ENCODE assay signal across 2 cellular contexts in genomic region chr22:20956258-20957117, GRCh38.
TF ChIP-seq lines count a peak whose summit lies in the region.

No MANE protein-coding gene starts in this region.

TF ChIP-seq in HCT116, 20 proteins besides CTCF, POLR2A, EP300 and RAD21:
- TF ChIP-seq ELF1 (IDR thresholded peaks at IDR 0.05; ENCODE audit: borderline replicate concordance, low read depth) (no peak), YY1 (IDR thresholded peaks at IDR 0.05; ENCODE audit: extremely low read depth, insufficient replicate concordance, low read depth, low read length) (peak; percentile 57), EGR1 (IDR thresholded peaks at IDR 0.05; ENCODE audit: low read depth) (no peak), MAX (IDR thresholded peaks at IDR 0.05) (peak; percentile 64), ZBTB33 (IDR thresholded peaks at IDR 0.05; ENCODE audit: extremely low read depth, insufficient replicate concordance, low read length) (no peak), EZH2phosphoT487 (IDR thresholded peaks at IDR 0.05; ENCODE audit: borderline replicate concordance) (no peak), EZH2 (IDR thresholded peaks at IDR 0.05) (no peak), TCF7L2 (IDR thresholded peaks at IDR 0.05; ENCODE audit: borderline replicate concordance, extremely low read depth, insufficient read depth, insufficient read length) (no peak), CEBPB (IDR thresholded peaks at IDR 0.05; ENCODE audit: low read depth) (no peak), SIN3A (IDR thresholded peaks at IDR 0.05; ENCODE audit: low read depth) (no peak), SP1 (IDR thresholded peaks at IDR 0.05; ENCODE audit: low read depth) (no peak), CBX3 (IDR thresholded peaks at IDR 0.05; ENCODE audit: low read depth) (0 out of 2 replicates have a peak, but pooled peaks have one; percentile 21), JUND (IDR thresholded peaks at IDR 0.05) (peak; percentile 49), SRF (IDR thresholded peaks at IDR 0.05; ENCODE audit: low read depth) (no peak), ZFX (IDR thresholded peaks at IDR 0.05) (no peak), POLR2AphosphoS5 (IDR thresholded peaks at IDR 0.05; ENCODE audit: low read depth, low read length) (peak; percentile 63), ATF3 (IDR thresholded peaks at IDR 0.05) (no peak), FOSL1 (IDR thresholded peaks at IDR 0.05; ENCODE audit: low read depth) (no peak)
- TF ChIP-seq, protein P1, sequence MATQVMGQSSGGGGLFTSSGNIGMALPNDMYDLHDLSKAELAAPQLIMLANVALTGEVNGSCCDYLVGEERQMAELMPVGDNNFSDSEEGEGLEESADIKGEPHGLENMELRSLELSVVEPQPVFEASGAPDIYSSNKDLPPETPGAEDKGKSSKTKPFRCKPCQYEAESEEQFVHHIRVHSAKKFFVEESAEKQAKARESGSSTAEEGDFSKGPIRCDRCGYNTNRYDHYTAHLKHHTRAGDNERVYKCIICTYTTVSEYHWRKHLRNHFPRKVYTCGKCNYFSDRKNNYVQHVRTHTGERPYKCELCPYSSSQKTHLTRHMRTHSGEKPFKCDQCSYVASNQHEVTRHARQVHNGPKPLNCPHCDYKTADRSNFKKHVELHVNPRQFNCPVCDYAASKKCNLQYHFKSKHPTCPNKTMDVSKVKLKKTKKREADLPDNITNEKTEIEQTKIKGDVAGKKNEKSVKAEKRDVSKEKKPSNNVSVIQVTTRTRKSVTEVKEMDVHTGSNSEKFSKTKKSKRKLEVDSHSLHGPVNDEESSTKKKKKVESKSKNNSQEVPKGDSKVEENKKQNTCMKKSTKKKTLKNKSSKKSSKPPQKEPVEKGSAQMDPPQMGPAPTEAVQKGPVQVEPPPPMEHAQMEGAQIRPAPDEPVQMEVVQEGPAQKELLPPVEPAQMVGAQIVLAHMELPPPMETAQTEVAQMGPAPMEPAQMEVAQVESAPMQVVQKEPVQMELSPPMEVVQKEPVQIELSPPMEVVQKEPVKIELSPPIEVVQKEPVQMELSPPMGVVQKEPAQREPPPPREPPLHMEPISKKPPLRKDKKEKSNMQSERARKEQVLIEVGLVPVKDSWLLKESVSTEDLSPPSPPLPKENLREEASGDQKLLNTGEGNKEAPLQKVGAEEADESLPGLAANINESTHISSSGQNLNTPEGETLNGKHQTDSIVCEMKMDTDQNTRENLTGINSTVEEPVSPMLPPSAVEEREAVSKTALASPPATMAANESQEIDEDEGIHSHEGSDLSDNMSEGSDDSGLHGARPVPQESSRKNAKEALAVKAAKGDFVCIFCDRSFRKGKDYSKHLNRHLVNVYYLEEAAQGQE (IDR thresholded peaks at IDR 0.05; ENCODE audit: low read depth), result no peak

TF ChIP-seq in K562, 482 proteins besides CTCF, POLR2A, EP300 and RAD21 (continues in another document):
- TF ChIP-seq ZBTB9 (CRISPR knock-in tag; IDR thresholded peaks at IDR 0.05) (0 out of 2 replicates have a peak, but pooled peaks have one; percentile 43), TEAD1 (CRISPR knock-in tag; IDR thresholded peaks at IDR 0.05) (peak in 1 of 2 experiments; percentile 70; a peak in 1 of 4 replicates), ATF2 (CRISPR knock-in tag; IDR thresholded peaks at IDR 0.05) (peak; percentile 12; the same call in 1 of the 2 replicates), MAX (CRISPR knock-in tag; IDR thresholded peaks at IDR 0.05) (peak; percentile 30), XRCC5 (IDR thresholded peaks at IDR 0.05; ENCODE audit: low read depth, low read length) (0 out of 2 replicates have a peak, but pooled peaks have one; percentile 9), MYC (IDR thresholded peaks at IDR 0.05; ENCODE audit: low read depth, low read length) (no peak), MYC (CRISPR knock-in tag; IDR thresholded peaks at IDR 0.05; ENCODE audit: borderline replicate concordance, low read depth) (0 out of 2 replicates have a peak, but pooled peaks have one; percentile 40), KDM1A (IDR thresholded peaks at IDR 0.05) (no peak), SMAD2 (IDR thresholded peaks at IDR 0.05; ENCODE audit: low read depth, low read length) (no peak), SNRNP70 (optimal IDR thresholded peaks at IDR 0.05; ENCODE audit: low read depth, low read length) (peak; percentile 24), ATF3 (IDR thresholded peaks at IDR 0.05) (no peak), ATF3 (CRISPR knock-in tag; conservative IDR thresholded peaks at IDR 0.05) (0 out of 2 replicates have a peak, but pooled peaks have one; percentile 26), ZNF830 (CRISPR knock-in tag; IDR thresholded peaks at IDR 0.05) (peak; percentile 87; the same call in 1 of the 2 replicates), TAF1 (IDR thresholded peaks at IDR 0.05; ENCODE audit: control insufficient read depth, extremely low read depth, insufficient read depth, low read length, severe bottlenecking) (no peak), RBM15 (IDR thresholded peaks at IDR 0.05; ENCODE audit: insufficient read depth, low read length) (no peak), ATF7 (IDR thresholded peaks at IDR 0.05) (no peak), TCF7 (IDR thresholded peaks at IDR 0.05; ENCODE audit: borderline replicate concordance) (no peak), CAMTA2 (CRISPR knock-in tag; conservative IDR thresholded peaks at IDR 0.05) (0 out of 2 replicates have a peak, but pooled peaks have one; percentile 26), HNRNPUL1 (IDR thresholded peaks at IDR 0.05; ENCODE audit: low read length) (0 out of 2 replicates have a peak, but pooled peaks have one; percentile 31), MBD2 (IDR thresholded peaks at IDR 0.05; ENCODE audit: borderline replicate concordance, low read depth) (no peak), RBBP5 (IDR thresholded peaks at IDR 0.05; ENCODE audit: borderline replicate concordance, insufficient read depth, low read length, poor library complexity, severe bottlenecking) (peak; percentile 22), ERF (CRISPR knock-in tag; IDR thresholded peaks at IDR 0.05) (no peak), TFE3 (CRISPR knock-in tag; IDR thresholded peaks at IDR 0.05) (peak; percentile 23; the same call in 1 of the 2 replicates), NRF1 (conservative IDR thresholded peaks at IDR 0.05 in 1 of 2, IDR thresholded peaks at IDR 0.05 in 1 of 2) (no peak), CXXC5 (CRISPR knock-in tag; IDR thresholded peaks at IDR 0.05) (no peak), POLR2AphosphoS2 (IDR thresholded peaks at IDR 0.05; ENCODE audit: low read length) (0 out of 2 replicates have a peak, but pooled peaks have one; percentile 32), ETS1 (conservative IDR thresholded peaks at IDR 0.05; ENCODE audit: control insufficient read depth, low read depth, low read length) (peak; percentile 54; the same call in 1 of the 2 replicates), TCFL5 (CRISPR knock-in tag; conservative IDR thresholded peaks at IDR 0.05) (no peak), ADNP (tag; IDR thresholded peaks at IDR 0.05) (no peak), XRCC3 (IDR thresholded peaks at IDR 0.05) (no peak), NFIC (IDR thresholded peaks at IDR 0.05) (no peak), GTF2F1 (IDR thresholded peaks at IDR 0.05; ENCODE audit: low read depth, low read length) (no peak), ZNF79 (CRISPR knock-in tag; IDR thresholded peaks at IDR 0.05; ENCODE audit: low read depth) (no peak), FOXJ2 (tag; IDR thresholded peaks at IDR 0.05) (no peak), RBM22 (IDR thresholded peaks at IDR 0.05; ENCODE audit: low read depth, low read length, poor library complexity, severe bottlenecking) (peak; percentile 19), HMG20B (CRISPR knock-in tag; IDR thresholded peaks at IDR 0.05) (0 out of 2 replicates have a peak, but pooled peaks have one; percentile 29), ZNF24 (IDR thresholded peaks at IDR 0.05) (peak; percentile 9; the same call in 1 of the 2 replicates), BCOR (IDR thresholded peaks at IDR 0.05) (peak; percentile 81), BRCA1 (IDR thresholded peaks at IDR 0.05) (no peak), BRCA1 (CRISPR knock-in tag; IDR thresholded peaks at IDR 0.05) (0 out of 2 replicates have a peak, but pooled peaks have one; percentile 24), HDAC2 (IDR thresholded peaks at IDR 0.05) (0 out of 2 replicates have a peak, but pooled peaks have one; percentile 17), SIN3B (IDR thresholded peaks at IDR 0.05; ENCODE audit: low read depth) (no peak)
- TF ChIP-seq, protein P2, sequence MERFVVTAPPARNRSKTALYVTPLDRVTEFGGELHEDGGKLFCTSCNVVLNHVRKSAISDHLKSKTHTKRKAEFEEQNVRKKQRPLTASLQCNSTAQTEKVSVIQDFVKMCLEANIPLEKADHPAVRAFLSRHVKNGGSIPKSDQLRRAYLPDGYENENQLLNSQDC (CRISPR knock-in tag; IDR thresholded peaks at IDR 0.05), result peak; percentile 28
- TF ChIP-seq, protein P3, sequence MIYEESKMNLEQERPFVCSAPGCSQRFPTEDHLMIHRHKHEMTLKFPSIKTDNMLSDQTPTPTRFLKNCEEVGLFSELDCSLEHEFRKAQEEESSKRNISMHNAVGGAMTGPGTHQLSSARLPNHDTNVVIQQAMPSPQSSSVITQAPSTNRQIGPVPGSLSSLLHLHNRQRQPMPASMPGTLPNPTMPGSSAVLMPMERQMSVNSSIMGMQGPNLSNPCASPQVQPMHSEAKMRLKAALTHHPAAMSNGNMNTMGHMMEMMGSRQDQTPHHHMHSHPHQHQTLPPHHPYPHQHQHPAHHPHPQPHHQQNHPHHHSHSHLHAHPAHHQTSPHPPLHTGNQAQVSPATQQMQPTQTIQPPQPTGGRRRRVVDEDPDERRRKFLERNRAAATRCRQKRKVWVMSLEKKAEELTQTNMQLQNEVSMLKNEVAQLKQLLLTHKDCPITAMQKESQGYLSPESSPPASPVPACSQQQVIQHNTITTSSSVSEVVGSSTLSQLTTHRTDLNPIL (CRISPR knock-in tag; IDR thresholded peaks at IDR 0.05), result 0 out of 2 replicates have a peak, but pooled peaks have one; percentile 45
- TF ChIP-seq, protein P4, sequence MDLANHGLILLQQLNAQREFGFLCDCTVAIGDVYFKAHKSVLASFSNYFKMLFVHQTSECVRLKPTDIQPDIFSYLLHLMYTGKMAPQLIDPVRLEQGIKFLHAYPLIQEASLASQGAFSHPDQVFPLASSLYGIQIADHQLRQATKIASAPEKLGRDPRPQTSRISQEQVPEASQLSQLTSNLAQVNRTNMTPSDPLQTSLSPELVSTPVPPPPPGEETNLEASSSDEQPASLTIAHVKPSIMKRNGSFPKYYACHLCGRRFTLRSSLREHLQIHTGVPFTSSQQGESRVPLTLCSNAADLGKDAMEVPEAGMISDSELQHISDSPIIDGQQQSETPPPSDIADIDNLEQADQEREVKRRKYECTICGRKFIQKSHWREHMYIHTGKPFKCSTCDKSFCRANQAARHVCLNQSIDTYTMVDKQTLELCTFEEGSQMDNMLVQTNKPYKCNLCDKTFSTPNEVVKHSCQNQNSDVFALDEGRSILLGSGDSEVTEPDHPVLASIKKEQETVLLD (IDR thresholded peaks at IDR 0.05), result no peak
- TF ChIP-seq, protein P5, sequence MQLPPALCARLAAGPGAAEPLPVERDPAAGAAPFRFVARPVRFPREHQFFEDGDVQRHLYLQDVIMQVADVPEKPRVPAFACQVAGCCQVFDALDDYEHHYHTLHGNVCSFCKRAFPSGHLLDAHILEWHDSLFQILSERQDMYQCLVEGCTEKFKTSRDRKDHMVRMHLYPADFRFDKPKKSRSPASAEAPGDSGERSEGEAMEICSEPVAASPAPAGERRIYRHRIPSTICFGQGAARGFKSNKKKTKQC (CRISPR knock-in tag; IDR thresholded peaks at IDR 0.05), result 0 out of 2 replicates have a peak, but pooled peaks have one; percentile 47
